Comparison of ENCODE assay signal across 9 cellular contexts in the genomic region with DNA sequence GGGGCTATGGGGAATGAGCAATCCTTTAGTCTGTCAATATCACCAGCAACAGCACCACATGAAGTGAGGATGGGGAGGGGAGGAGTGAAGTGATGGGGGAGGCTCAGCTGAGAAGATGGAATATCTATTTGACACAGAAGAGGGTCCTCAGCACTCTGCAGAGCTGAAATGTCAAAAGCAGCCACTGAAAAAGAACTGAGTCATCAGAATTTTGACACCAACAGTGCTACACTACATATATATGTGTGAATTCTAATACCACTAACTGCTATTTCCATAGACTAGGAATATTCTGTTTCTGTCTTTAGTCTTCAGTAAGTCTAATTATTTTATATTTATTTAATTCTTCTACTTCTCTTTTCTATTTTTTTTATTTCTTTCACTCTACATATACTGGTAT.
"Had no signal": no experiment of that assay in that cellular context is flagged by ENCODE, and none has a peak within 500 bp of the region (broad histone marks: within the 10 kb centered on the region; RNA-seq: fewer than 3 reads in every experiment).

No MANE protein-coding gene starts in this region.

- ATAC-seq: HCT116 had no signal

- H2AFZ ChIP-seq: GM23248 had no signal

- H3K27ac ChIP-seq: GM23248, HL-60 had no signal

- H3K4me1 ChIP-seq: HAP-1 had no signal

- H3K4me3 Mint-ChIP-seq: HFFc6, IgD-negative memory B cell had no signal

- H3K4me3 ChIP-seq: GM23248, HAP-1 had no signal

- H3K4me1 Mint-ChIP-seq: IgD-negative memory B cell had no signal

- H3K9me3 Mint-ChIP-seq: HFFc6 had no signal

- H3K27ac Mint-ChIP-seq: HFFc6, IgD-negative memory B cell had no signal

- H3K36me3 Mint-ChIP-seq: IgD-negative memory B cell had no signal

- H3K9me3 ChIP-seq: HAP-1 had no signal

- DNase-seq: GM23248, GOT3, H7, HFFc6, KG1 had no signal

- H3K27me3 Mint-ChIP-seq: IgD-negative memory B cell had no signal

- H3K9ac ChIP-seq: GM23248 had no signal

- H3K36me3 ChIP-seq: HAP-1 had no signal
